9 cellular contexts compared by ENCODE assay signal in the genomic region with DNA sequence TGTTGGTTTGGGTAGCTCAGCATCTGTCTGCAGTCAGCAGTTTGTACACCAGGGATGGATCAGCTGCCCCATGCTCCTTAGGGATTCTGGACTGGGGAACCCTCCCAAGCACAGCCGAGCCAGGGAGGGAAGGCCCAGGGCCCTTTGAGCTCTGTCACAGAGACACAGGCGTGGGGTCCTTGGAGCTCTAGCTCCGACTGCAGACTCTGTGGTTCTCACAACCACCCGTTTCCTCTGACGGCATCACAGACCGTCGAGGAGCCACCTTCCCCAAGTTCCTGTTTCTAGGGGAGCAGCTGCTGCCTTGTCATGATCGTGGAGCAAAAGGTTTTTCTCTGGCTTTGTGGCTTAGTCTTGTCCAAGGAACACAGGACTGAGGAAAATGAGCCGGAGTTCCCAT. TPM values are rescaled to one million over a fixed set of nuclear protein-coding genes. Genes with fewer than 3 reads are reported as not detected.
DNase-seq lines count a peak whose midpoint lies in the region; ATAC-seq and TF ChIP-seq lines count a peak whose summit lies in the region.
"Had no signal": no experiment of that assay in that cellular context is flagged by ENCODE, and none has a peak within 500 bp of the region (broad histone marks: within the 10 kb centered on the region; RNA-seq: fewer than 3 reads in every experiment).

A gene with protein sequence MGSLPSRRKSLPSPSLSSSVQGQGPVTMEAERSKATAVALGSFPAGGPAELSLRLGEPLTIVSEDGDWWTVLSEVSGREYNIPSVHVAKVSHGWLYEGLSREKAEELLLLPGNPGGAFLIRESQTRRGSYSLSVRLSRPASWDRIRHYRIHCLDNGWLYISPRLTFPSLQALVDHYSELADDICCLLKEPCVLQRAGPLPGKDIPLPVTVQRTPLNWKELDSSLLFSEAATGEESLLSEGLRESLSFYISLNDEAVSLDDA (minus strand): TSS at position 199 of the 400 bp plus-strand sequence. CDS start 4,861 bp downstream, outside the sequence.

- no CpG with 5 or more reads among the region's 9 CpGs for WGBS in trophoblast cell (ENCODE audit: extremely low coverage, insufficient coverage, insufficient read length)

- no peak within 1 kb of the TSS for H3K9ac ChIP-seq in trophoblast cell (ENCODE audit: low read length)

- no peak within 1 kb of the TSS for H3K4me2 ChIP-seq in PC-9
- no peak within 1 kb of the TSS for H3K4me2 ChIP-seq in trophoblast cell (ENCODE audit: low read length)

- DNase-seq in Caco-2 (no peak), T-helper 1 cell (peak; percentile 23 to 83 (median 57)), mesenteric fat pad (ENCODE audit: low spot score) (no peak), PC-9 (no peak), trophoblast cell (no peak)
- DNase-seq in activated naive CD4-positive, alpha-beta T cell treated with anti-CD3 and anti-CD28 coated beads, Interleukin-2, amount 50 U/mL, for 16 hours: peak; percentile 61
- peak; percentile 34 to 40 for DNase-seq in stimulated activated CD4-positive, alpha-beta T cell treated with anti-CD3 and anti-CD28 coated beads, Interleukin-15, amount 100 ng/mL, for 1 hour (ENCODE audit: low read depth in 1 of 2, low spot score in 1 of 2)

- no peak within 1 kb of the TSS for H3K4me3 Mint-ChIP-seq in Caco-2 (ENCODE audit: unreplicated experiment)

- H3K27ac ChIP-seq in PC-9 (no peak within 1 kb of the TSS), trophoblast cell (ENCODE audit: low read depth, low read length) (no peak within 1 kb of the TSS)
- H3K27ac ChIP-seq: SJSA1 had no signal

- no peak within 1 kb of the TSS for H3K23ac ChIP-seq in trophoblast cell (ENCODE audit: low read length)

- no peaks in the 10 kb centered on the region for H3K36me3 ChIP-seq in Caco-2 (ENCODE audit: control insufficient read depth, insufficient read depth, low read length)
- H3K36me3 ChIP-seq in PC-9 (ENCODE audit: low read depth): no peaks in the 10 kb centered on the region
- H3K36me3 ChIP-seq in trophoblast cell (ENCODE audit: control insufficient read depth in 1 of 2, insufficient read depth in 2 of 2, low read length in 2 of 2): no peaks in the 10 kb centered on the region
- H3K36me3 ChIP-seq: SJSA1 had no signal

- ATAC-seq in GM21423 (IDR thresholded peaks at IDR 0.05; ENCODE audit: unreplicated experiment): no peak

- H3K36me3 Mint-ChIP-seq in Caco-2 (ENCODE audit: insufficient read depth, unreplicated experiment): peaks cover 15% of the 10 kb centered on the region

- no peaks in the 10 kb centered on the region for H3K79me1 ChIP-seq in trophoblast cell (ENCODE audit: low read length)

- H2AK5ac ChIP-seq in trophoblast cell (ENCODE audit: low read length): no peak within 1 kb of the TSS

- H2AFZ ChIP-seq in PC-9 (no peak within 1 kb of the TSS), trophoblast cell (ENCODE audit: insufficient read depth, low read length, poor library complexity) (no peak within 1 kb of the TSS)

- H3K4me3 ChIP-seq in Caco-2 (ENCODE audit: low read depth, low read length) (no peak within 1 kb of the TSS), PC-9 (no peak within 1 kb of the TSS), trophoblast cell (ENCODE audit: low read depth, low read length) (no peak within 1 kb of the TSS)
- H3K4me3 ChIP-seq: SJSA1 had no signal

- H3K4me1 ChIP-seq in Caco-2: peaks cover 11% of the 10 kb centered on the region
- peaks cover 7% of the 10 kb centered on the region; the same call in 1 of the 2 replicates for H3K4me1 ChIP-seq in PC-9 (replicated peaks; ENCODE audit: insufficient read depth)
- no peaks in the 10 kb centered on the region for H3K4me1 ChIP-seq in trophoblast cell (ENCODE audit: control insufficient read depth in 1 of 2, insufficient read depth in 2 of 2, low read length in 2 of 2)
- H3K4me1 ChIP-seq: SJSA1 had no signal

- H2BK12ac ChIP-seq in trophoblast cell (ENCODE audit: low read length): no peak within 1 kb of the TSS

- BruUV-seq in Caco-2 (replicated peaks; lab: Mats Ljungman, UMichigan) (no TSS peak), PC-9 (replicated peaks; lab: Mats Ljungman, UMichigan) (no TSS peak)

- H3K27ac Mint-ChIP-seq in Caco-2 (ENCODE audit: unreplicated experiment): peak within 1 kb of the TSS; percentile 5

- no peak within 1 kb of the TSS for H3K14ac ChIP-seq in trophoblast cell (ENCODE audit: low read length)

- H3K18ac ChIP-seq in trophoblast cell (ENCODE audit: low read length): no peak within 1 kb of the TSS

- H3K9me3 ChIP-seq in Caco-2 (no peaks in the 10 kb centered on the region), PC-9 (ENCODE audit: insufficient read depth, low read depth) (no peaks in the 10 kb centered on the region), trophoblast cell (ENCODE audit: insufficient read depth, low read depth, low read length) (no peaks in the 10 kb centered on the region)
- H3K9me3 ChIP-seq: SJSA1 had no signal

- H3K27me3 ChIP-seq in Caco-2 (replicated peaks; ENCODE audit: control insufficient read depth, insufficient read depth, low read length) (no peaks in the 10 kb centered on the region), PC-9 (ENCODE audit: insufficient read depth, low read depth) (no peaks in the 10 kb centered on the region), trophoblast cell (ENCODE audit: insufficient read depth, low read length) (no peaks in the 10 kb centered on the region)
- H3K27me3 ChIP-seq: SJSA1 had no signal

- no peaks in the 10 kb centered on the region for H3K27me3 Mint-ChIP-seq in Caco-2 (ENCODE audit: insufficient read depth, unreplicated experiment)

- H3K4ac ChIP-seq in trophoblast cell (ENCODE audit: low read depth, low read length): no peak within 1 kb of the TSS

- no peak within 1 kb of the TSS for H2BK120ac ChIP-seq in trophoblast cell (ENCODE audit: insufficient read depth, low read length, poor library complexity)

- no peaks in the 10 kb centered on the region for H3K9me2 ChIP-seq in PC-9 (ENCODE audit: insufficient read depth)

- H4K8ac ChIP-seq in trophoblast cell (ENCODE audit: low read depth, low read length): no peak within 1 kb of the TSS

- no peak for TF ChIP-seq CTCF in Caco-2 (IDR thresholded peaks at IDR 0.05; ENCODE audit: insufficient read depth in 1 of 2, low read depth in 1 of 2, low read length in 1 of 2, severe bottlenecking in 1 of 2, unreplicated experiment in 1 of 2)
- TF ChIP-seq CTCF in PC-9 (conservative IDR thresholded peaks at IDR 0.05): no peak

- H3K4me1 Mint-ChIP-seq in Caco-2 (ENCODE audit: low read depth, unreplicated experiment): peaks cover 9% of the 10 kb centered on the region

- peaks cover 3% of the 10 kb centered on the region; the same call in 1 of the 2 replicates for H3F3A ChIP-seq in PC-9 (ENCODE audit: insufficient read depth, low read depth)

- intact Hi-C loops in Caco-2 (cut with micrococcal nuclease; ENCODE audit: unreplicated experiment) (loop anchor here (2.0 kb wide), 1 partner anchor 25 kb away; no protein-coding TSS in a partner anchor), PC-9 (cut with micrococcal nuclease; ENCODE audit: unreplicated experiment) (no loop called here)

- CTCF ChIA-PET in Caco-2 (lab: Charles Lee): no interaction called here
- CTCF ChIA-PET in PC-9 (lab: Charles Lee): no interaction called here

- POLR2A ChIA-PET in Caco-2 (lab: Charles Lee) (no interaction called here), PC-9 (lab: Charles Lee; ENCODE audit: unreplicated experiment) (no interaction called here)

- H3K79me2 ChIP-seq in PC-9 (ENCODE audit: low read depth) (no peaks in the 10 kb centered on the region), trophoblast cell (ENCODE audit: control insufficient read depth, insufficient read depth, low read length, poor library complexity) (no peaks in the 10 kb centered on the region)

- no peak within 1 kb of the TSS for H4K12ac ChIP-seq in trophoblast cell (ENCODE audit: low read depth, low read length)

- H2BK5ac ChIP-seq in trophoblast cell (ENCODE audit: low read depth, low read length, poor library complexity): no peak within 1 kb of the TSS

- H4K20me1 ChIP-seq in PC-9 (ENCODE audit: insufficient read depth): no peaks in the 10 kb centered on the region

- H4K91ac ChIP-seq in trophoblast cell (ENCODE audit: low read depth, low read length): no peak within 1 kb of the TSS

- H3K9me3 Mint-ChIP-seq in Caco-2 (ENCODE audit: unreplicated experiment): no peaks in the 10 kb centered on the region

RNA-seq across cellular contexts. Expression of the gene that starts here (rescaled TPM):
- total RNA-seq in Caco-2 (2022) (0.19 and 0.20 TPM in 2 replicates), mesenteric fat pad (0.64 TPM), PC-9 (2021) (not detected in 2 replicates)
- 0.03 TPM in 2 replicates for polyA plus RNA-seq in trophoblast cell (2013)
- total RNA-seq: SJSA1 had no signal

Comparison
In these comparisons a context has a peak if more than half of its experiments do, and no peak if none do; other contexts are left out.
1. DNase-seq: peak in T-helper 1 cell (5 of 5), activated naive CD4-positive, alpha-beta T cell treated with anti-CD3 and anti-CD28 coated beads, Interleukin-2, amount 50 U/mL, for 16 hours (single experiment) and stimulated activated CD4-positive, alpha-beta T cell treated with anti-CD3 and anti-CD28 coated beads, Interleukin-15, amount 100 ng/mL, for 1 hour (2 of 2); none in Caco-2 (0 of 2), mesenteric fat pad (single experiment), PC-9 (0 of 2) and trophoblast cell (0 of 2).